Comparison of ENCODE assay signal across 7 cellular contexts in the genomic region with DNA sequence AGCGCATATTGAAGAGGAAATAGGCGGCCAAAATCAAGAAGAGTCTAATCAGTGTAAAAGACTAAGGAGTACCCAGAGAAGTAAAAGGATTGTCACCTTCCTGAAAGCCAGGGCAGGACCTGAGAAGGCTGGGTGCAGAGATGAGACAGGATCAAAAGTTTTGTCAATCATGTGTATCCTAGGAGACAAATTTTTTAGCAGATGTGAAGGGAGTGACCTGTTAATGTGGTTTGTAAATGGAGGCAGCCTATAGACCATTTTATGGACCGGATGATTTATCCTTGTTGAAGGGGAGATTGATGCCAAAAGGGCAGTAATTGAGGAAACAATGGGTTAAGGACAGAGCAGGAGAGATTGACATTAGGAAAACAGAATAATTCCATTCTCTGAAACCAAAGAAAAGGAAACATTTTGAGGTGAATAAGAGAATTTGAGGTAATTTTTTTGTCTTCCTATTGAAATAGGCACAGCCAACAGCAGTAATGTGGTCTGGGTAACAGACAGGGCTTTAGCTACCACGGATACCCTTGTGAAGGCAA. TPM values are rescaled to one million over a fixed set of nuclear protein-coding genes. Genes with fewer than 3 reads are reported as not detected.
DNase-seq lines count a peak whose midpoint lies in the region; ATAC-seq lines count a peak whose summit lies in the region.

No MANE protein-coding gene starts in this region.

- ATAC-seq in GM18867 (IDR thresholded peaks at IDR 0.05; ENCODE audit: unreplicated experiment): peak; percentile 18
- ATAC-seq in HG03196 (IDR thresholded peaks at IDR 0.05; ENCODE audit: unreplicated experiment): peak; percentile 7
- peak; percentile 32 for ATAC-seq in activated naive CD8-positive, alpha-beta T cell treated with anti-CD3 and anti-CD28 coated beads, Interleukin-2, amount 10 ng/mL, durations not matched to agents 7 days and 5 days (ENCODE audit: low read depth)
- no peak for ATAC-seq in naive B cell (ENCODE audit: low read depth in 2 of 2)
- no peak for ATAC-seq in GM18870 (IDR thresholded peaks at IDR 0.05; ENCODE audit: unreplicated experiment)

- peak overlapping the region; percentile 98 for H3K27ac Mint-ChIP-seq in activated naive CD8-positive, alpha-beta T cell treated with anti-CD3 and anti-CD28 coated beads, Interleukin-2, amount 10 ng/mL, durations not matched to agents 7 days and 5 days
- H3K27ac Mint-ChIP-seq in naive B cell: peak overlapping the region; percentile 96 to 99 (median 99)

- no peaks in the 10 kb centered on the region for H3K9me3 Mint-ChIP-seq in activated naive CD8-positive, alpha-beta T cell treated with anti-CD3 and anti-CD28 coated beads, Interleukin-2, amount 10 ng/mL, durations not matched to agents 7 days and 5 days
- H3K9me3 Mint-ChIP-seq in naive B cell: peaks cover 0 to 2% (median 0%) of the 10 kb centered on the region in 7 donors

- no peaks in the 10 kb centered on the region for H3K27me3 Mint-ChIP-seq in activated naive CD8-positive, alpha-beta T cell treated with anti-CD3 and anti-CD28 coated beads, Interleukin-2, amount 10 ng/mL, durations not matched to agents 7 days and 5 days
- H3K27me3 Mint-ChIP-seq in naive B cell: no peaks in the 10 kb centered on the region

- peaks cover 43% of the 10 kb centered on the region for H3K36me3 Mint-ChIP-seq in activated naive CD8-positive, alpha-beta T cell treated with anti-CD3 and anti-CD28 coated beads, Interleukin-2, amount 10 ng/mL, durations not matched to agents 7 days and 5 days
- H3K36me3 Mint-ChIP-seq in naive B cell: no peaks in the 10 kb centered on the region

- DNase-seq in activated naive CD8-positive, alpha-beta T cell treated with anti-CD3 and anti-CD28 coated beads, Interleukin-2, amount 10 ng/mL, durations not matched to agents 7 days and 5 days: no peak
- DNase-seq in naive B cell (no peak), SKM-1 (lab: John Stamatoyannopoulos, UW; ENCODE audit: unreplicated experiment) (no peak), D341Med (ENCODE audit: low spot score) (no peak)

- POLR2A ChIA-PET in activated naive CD8-positive, alpha-beta T cell treated with anti-CD3 and anti-CD28 coated beads, Interleukin-2, amount 10 ng/mL, durations not matched to agents 7 days and 5 days (lab: Charles Lee): interaction anchor here (0.6 to 7.5 kb wide), 6 partner anchors 13 to 110 kb away, joined by 3 to 80 read pairs (median 8); partner anchors contain the start of gene SMCHD1

- H3K4me1 Mint-ChIP-seq in activated naive CD8-positive, alpha-beta T cell treated with anti-CD3 and anti-CD28 coated beads, Interleukin-2, amount 10 ng/mL, durations not matched to agents 7 days and 5 days: peaks cover 40% of the 10 kb centered on the region
- peaks cover 25 to 44% (median 41%) of the 10 kb centered on the region in 3 donors for H3K4me1 Mint-ChIP-seq in naive B cell

- H3K4me3 Mint-ChIP-seq in activated naive CD8-positive, alpha-beta T cell treated with anti-CD3 and anti-CD28 coated beads, Interleukin-2, amount 10 ng/mL, durations not matched to agents 7 days and 5 days: peak overlapping the region; percentile 100
- peak overlapping the region; percentile 92 to 100 (median 99) for H3K4me3 Mint-ChIP-seq in naive B cell

RNA-seq across cellular contexts. Expression of gene NDC80, which starts 0.9 kb away (rescaled TPM):
- 10 to 100 TPM; 66.0 to 67.0 TPM for total RNA-seq in activated naive CD8-positive, alpha-beta T cell treated with anti-CD3 and anti-CD28 coated beads, Interleukin-2, amount 10 ng/mL, durations not matched to agents 7 days and 5 days
- 1 to 10 TPM in 5 of 6 donors, not detected in 1; 1.7 to 3.5 (median 2.7) TPM for polyA plus RNA-seq in naive B cell (ENCODE audit: low read depth in 6 of 6)

RNA-seq across cellular contexts. Expression of gene METTL4, which starts 0.9 kb away (rescaled TPM):
- 10 to 100 TPM; 22.7 to 25.8 TPM for total RNA-seq in activated naive CD8-positive, alpha-beta T cell treated with anti-CD3 and anti-CD28 coated beads, Interleukin-2, amount 10 ng/mL, durations not matched to agents 7 days and 5 days
- 10 to 100 TPM in 5 of 6 donors, 1 to 10 TPM in 1; 4.0 to 18.0 (median 15.5) TPM for polyA plus RNA-seq in naive B cell (ENCODE audit: low read depth in 6 of 6)

Comparison
In these comparisons a context has a peak if more than half of its experiments do, and no peak if none do; other contexts are left out.
1. ATAC-seq: peak in GM18867 (single experiment), HG03196 (single experiment) and activated naive CD8-positive, alpha-beta T cell treated with anti-CD3 and anti-CD28 coated beads, Interleukin-2, amount 10 ng/mL, durations not matched to agents 7 days and 5 days (single experiment); none in naive B cell (0 of 2) and GM18870 (single experiment).